In genomic region chr19:37655689-37656491, GRCh38 we compare ENCODE assay signal across 1 cellular context.
A peak's percentile ranks its signal among the peaks of the same experiment; 100 is the strongest.
TF ChIP-seq lines count a peak whose summit lies in the region.

No MANE protein-coding gene starts in this region.

TF ChIP-seq in HepG2, 621 proteins besides CTCF, POLR2A, EP300 and RAD21 (continued from another document and continues in another):
- peak; percentile 88 for TF ChIP-seq ZNF691 (CRISPR knock-in tag; IDR thresholded peaks at IDR 0.05; ENCODE audit: borderline replicate concordance, low read depth)
- no peak for TF ChIP-seq TBL1XR1 (IDR thresholded peaks at IDR 0.05; ENCODE audit: borderline replicate concordance, low read length, partially characterized antibody)
- 0 out of 2 replicates have a peak, but pooled peaks have one; percentile 15 for TF ChIP-seq ZNF572 (CRISPR knock-in tag; IDR thresholded peaks at IDR 0.05)
- 0 out of 2 replicates have a peak, but pooled peaks have one; percentile 39 for TF ChIP-seq TARDBP (CRISPR knock-in tag; IDR thresholded peaks at IDR 0.05)
- TF ChIP-seq SRF (IDR thresholded peaks at IDR 0.05; ENCODE audit: low read depth, low read length), result no peak
- TF ChIP-seq CENPX (CRISPR knock-in tag; IDR thresholded peaks at IDR 0.05), result no peak
- TF ChIP-seq PBX3 (CRISPR knock-in tag; IDR thresholded peaks at IDR 0.05; ENCODE audit: borderline replicate concordance), result no peak
- TF ChIP-seq SP1 (IDR thresholded peaks at IDR 0.05), result no peak
- peak; percentile 41; the same call in 1 of the 2 replicates for TF ChIP-seq SP1 (CRISPR knock-in tag; IDR thresholded peaks at IDR 0.05)
- TF ChIP-seq ZMYM2 (CRISPR knock-in tag; IDR thresholded peaks at IDR 0.05), result peak; percentile 94
- peak; percentile 23; the same call in 1 of the 2 replicates for TF ChIP-seq ZFP82 (CRISPR knock-in tag; IDR thresholded peaks at IDR 0.05; ENCODE audit: borderline replicate concordance)
- no peak for TF ChIP-seq MLLT10 (CRISPR knock-in tag; IDR thresholded peaks at IDR 0.05)
- TF ChIP-seq RXRA (CRISPR knock-in tag; IDR thresholded peaks at IDR 0.05), result peak; percentile 55; the same call in 1 of the 2 replicates
- TF ChIP-seq ZNF253 (CRISPR knock-in tag; IDR thresholded peaks at IDR 0.05; ENCODE audit: borderline replicate concordance), result peak; percentile 45; the same call in 1 of the 2 replicates
- peak; percentile 83; the same call in 1 of the 2 replicates for TF ChIP-seq SALL2 (CRISPR knock-in tag; IDR thresholded peaks at IDR 0.05)
- TF ChIP-seq NKX3-1 (CRISPR knock-in tag; IDR thresholded peaks at IDR 0.05), result peak; percentile 40; the same call in 1 of the 2 replicates
- no peak for TF ChIP-seq SCMH1 (CRISPR knock-in tag; IDR thresholded peaks at IDR 0.05; ENCODE audit: borderline replicate concordance)
- peak; percentile 49 for TF ChIP-seq ZNF670 (CRISPR knock-in tag; IDR thresholded peaks at IDR 0.05; ENCODE audit: borderline replicate concordance)
- peak; percentile 82; the same call in 1 of the 2 replicates for TF ChIP-seq NRL (CRISPR knock-in tag; IDR thresholded peaks at IDR 0.05; ENCODE audit: borderline replicate concordance)
- TF ChIP-seq FOXO1 (CRISPR knock-in tag; IDR thresholded peaks at IDR 0.05), result peak; percentile 27; the same call in 1 of the 2 replicates
- TF ChIP-seq NFKB2 (CRISPR knock-in tag; IDR thresholded peaks at IDR 0.05; ENCODE audit: borderline replicate concordance), result peak; percentile 79; the same call in 1 of the 2 replicates
- TF ChIP-seq SNRNP70 (IDR thresholded peaks at IDR 0.05; ENCODE audit: low read depth, low read length), result no peak
- peak; percentile 87; the same call in 1 of the 2 replicates for TF ChIP-seq EED (CRISPR knock-in tag; IDR thresholded peaks at IDR 0.05)
- peak; percentile 63; the same call in 1 of the 2 replicates for TF ChIP-seq ZZZ3 (CRISPR knock-in tag; IDR thresholded peaks at IDR 0.05; ENCODE audit: borderline replicate concordance)
- no peak for TF ChIP-seq DDIT3 (CRISPR knock-in tag; IDR thresholded peaks at IDR 0.05)
- peak; percentile 50 for TF ChIP-seq NCOA1 (CRISPR knock-in tag; IDR thresholded peaks at IDR 0.05)
- TF ChIP-seq ZFP37 (CRISPR knock-in tag; IDR thresholded peaks at IDR 0.05; ENCODE audit: borderline replicate concordance), result no peak
- TF ChIP-seq KDM5A (IDR thresholded peaks at IDR 0.05; ENCODE audit: borderline replicate concordance, low read length), result peak; percentile 66; the same call in 1 of the 2 replicates
- TF ChIP-seq SKIL (CRISPR knock-in tag; IDR thresholded peaks at IDR 0.05; ENCODE audit: borderline replicate concordance), result peak; percentile 46; the same call in 1 of the 2 replicates
- 0 out of 2 replicates have a peak, but pooled peaks have one; percentile 79 for TF ChIP-seq ZBTB42 (CRISPR knock-in tag; IDR thresholded peaks at IDR 0.05)
- TF ChIP-seq ZNF274 (CRISPR knock-in tag; IDR thresholded peaks at IDR 0.05), result peak; percentile 42
- 0 out of 2 replicates have a peak, but pooled peaks have one; percentile 28 for TF ChIP-seq ZSCAN20 (CRISPR knock-in tag; IDR thresholded peaks at IDR 0.05; ENCODE audit: borderline replicate concordance)
- TF ChIP-seq CBFB (CRISPR knock-in tag; IDR thresholded peaks at IDR 0.05), result peak; percentile 66; the same call in 1 of the 2 replicates
- peak; percentile 53 for TF ChIP-seq ZNF331 (CRISPR knock-in tag; IDR thresholded peaks at IDR 0.05)
- TF ChIP-seq ZNF501 (CRISPR knock-in tag; IDR thresholded peaks at IDR 0.05), result peak; percentile 79; the same call in 1 of the 2 replicates
- TF ChIP-seq KMT2B (CRISPR knock-in tag; IDR thresholded peaks at IDR 0.05), result peak; percentile 94
- TF ChIP-seq SPEN (CRISPR knock-in tag; IDR thresholded peaks at IDR 0.05; ENCODE audit: low read depth), result 0 out of 2 replicates have a peak, but pooled peaks have one; percentile 77
- peak; percentile 82 for TF ChIP-seq U2AF1 (optimal IDR thresholded peaks at IDR 0.05; ENCODE audit: low read depth, low read length)
- no peak; the same call in 1 of the 2 replicates for TF ChIP-seq ZFP41 (CRISPR knock-in tag; IDR thresholded peaks at IDR 0.05; ENCODE audit: borderline replicate concordance)
- peak; percentile 71 for TF ChIP-seq USF2 (IDR thresholded peaks at IDR 0.05; ENCODE audit: low read depth, low read length)
- peak; percentile 43; the same call in 1 of the 2 replicates for TF ChIP-seq USF2 (CRISPR knock-in tag; IDR thresholded peaks at IDR 0.05; ENCODE audit: borderline replicate concordance)
- TF ChIP-seq KDM5B (CRISPR knock-in tag; IDR thresholded peaks at IDR 0.05; ENCODE audit: borderline replicate concordance), result peak; percentile 87; the same call in 1 of the 2 replicates
- TF ChIP-seq RFX5 (IDR thresholded peaks at IDR 0.05; ENCODE audit: low read depth, low read length), result peak; percentile 31; the same call in 1 of the 2 replicates
- peak; percentile 90; the same call in 1 of the 2 replicates for TF ChIP-seq ZNF510 (CRISPR knock-in tag; IDR thresholded peaks at IDR 0.05; ENCODE audit: low read depth)
- TF ChIP-seq POLR2G (IDR thresholded peaks at IDR 0.05; ENCODE audit: low read depth, low read length), result peak; percentile 88
- TF ChIP-seq AGO2 (optimal IDR thresholded peaks at IDR 0.05; ENCODE audit: low read depth, low read length), result no peak
- TF ChIP-seq ZNF883 (CRISPR knock-in tag; IDR thresholded peaks at IDR 0.05; ENCODE audit: not compliant biosample characterization), result peak; percentile 76
- no peak for TF ChIP-seq FOXA1 (IDR thresholded peaks at IDR 0.05)
- peak; percentile 94 for TF ChIP-seq FOXA1 (CRISPR knock-in tag; IDR thresholded peaks at IDR 0.05)
- peak; percentile 99 for TF ChIP-seq MLX (CRISPR knock-in tag; IDR thresholded peaks at IDR 0.05)
- TF ChIP-seq SAP130 (CRISPR knock-in tag; IDR thresholded peaks at IDR 0.05; ENCODE audit: low read depth), result peak; percentile 89
- TF ChIP-seq PITX1 (CRISPR knock-in tag; IDR thresholded peaks at IDR 0.05), result peak; percentile 89
- TF ChIP-seq TEAD3 (CRISPR knock-in tag; optimal IDR thresholded peaks at IDR 0.05; ENCODE audit: borderline replicate concordance), result peak; percentile 71
- 0 out of 2 replicates have a peak, but pooled peaks have one; percentile 10 for TF ChIP-seq HOMEZ (CRISPR knock-in tag; IDR thresholded peaks at IDR 0.05; ENCODE audit: low read depth)
- peak; percentile 67; the same call in 1 of the 2 replicates for TF ChIP-seq ZC3H4 (CRISPR knock-in tag; IDR thresholded peaks at IDR 0.05; ENCODE audit: borderline replicate concordance)
- TF ChIP-seq ZSCAN9 (CRISPR knock-in tag; IDR thresholded peaks at IDR 0.05; ENCODE audit: borderline replicate concordance), result no peak
- peak; percentile 94; the same call in 1 of the 2 replicates for TF ChIP-seq ZNF414 (CRISPR knock-in tag; IDR thresholded peaks at IDR 0.05)
- TF ChIP-seq HIVEP1 (CRISPR knock-in tag; IDR thresholded peaks at IDR 0.05), result peak; percentile 77
- peak; percentile 52; the same call in 1 of the 2 replicates for TF ChIP-seq ZNF768 (CRISPR knock-in tag; IDR thresholded peaks at IDR 0.05)
- peak; percentile 83 for TF ChIP-seq KDM1A (CRISPR knock-in tag; IDR thresholded peaks at IDR 0.05)
- TF ChIP-seq ZNF788 (CRISPR knock-in tag; IDR thresholded peaks at IDR 0.05; ENCODE audit: borderline replicate concordance), result peak; percentile 95
- peak; percentile 54; the same call in 1 of the 2 replicates for TF ChIP-seq KDM3A (CRISPR knock-in tag; IDR thresholded peaks at IDR 0.05; ENCODE audit: low read depth)
- 0 out of 2 replicates have a peak, but pooled peaks have one; percentile 16 for TF ChIP-seq ZNF589 (CRISPR knock-in tag; conservative IDR thresholded peaks at IDR 0.05)
- TF ChIP-seq DR1 (CRISPR knock-in tag; IDR thresholded peaks at IDR 0.05), result no peak
- TF ChIP-seq SMARCE1 (IDR thresholded peaks at IDR 0.05; ENCODE audit: borderline replicate concordance), result no peak
- TF ChIP-seq FOXK1 (CRISPR knock-in tag; IDR thresholded peaks at IDR 0.05; ENCODE audit: borderline replicate concordance, low read depth), result peak; percentile 53; the same call in 1 of the 2 replicates
- TF ChIP-seq SRY (CRISPR knock-in tag; IDR thresholded peaks at IDR 0.05), result peak; percentile 57; the same call in 1 of the 2 replicates
- no peak for TF ChIP-seq ZNF432 (CRISPR knock-in tag; IDR thresholded peaks at IDR 0.05; ENCODE audit: borderline replicate concordance)
- TF ChIP-seq ZMAT3 (CRISPR knock-in tag; conservative IDR thresholded peaks at IDR 0.05), result peak; percentile 49; the same call in 1 of the 2 replicates
- TF ChIP-seq ZNF180 (CRISPR knock-in tag; IDR thresholded peaks at IDR 0.05; ENCODE audit: borderline replicate concordance, low read depth), result no peak
- TF ChIP-seq GFI1 (CRISPR knock-in tag; IDR thresholded peaks at IDR 0.05; ENCODE audit: borderline replicate concordance), result peak; percentile 3; the same call in 1 of the 2 replicates
- peak; percentile 66; the same call in 1 of the 2 replicates for TF ChIP-seq ZNF660 (CRISPR knock-in tag; IDR thresholded peaks at IDR 0.05; ENCODE audit: borderline replicate concordance, low read depth)
- TF ChIP-seq SNAPC5 (CRISPR knock-in tag; IDR thresholded peaks at IDR 0.05; ENCODE audit: borderline replicate concordance), result no peak; the same call in 1 of the 2 replicates
